Comparison of ENCODE assay signal across 20 cellular contexts in the genomic region with DNA sequence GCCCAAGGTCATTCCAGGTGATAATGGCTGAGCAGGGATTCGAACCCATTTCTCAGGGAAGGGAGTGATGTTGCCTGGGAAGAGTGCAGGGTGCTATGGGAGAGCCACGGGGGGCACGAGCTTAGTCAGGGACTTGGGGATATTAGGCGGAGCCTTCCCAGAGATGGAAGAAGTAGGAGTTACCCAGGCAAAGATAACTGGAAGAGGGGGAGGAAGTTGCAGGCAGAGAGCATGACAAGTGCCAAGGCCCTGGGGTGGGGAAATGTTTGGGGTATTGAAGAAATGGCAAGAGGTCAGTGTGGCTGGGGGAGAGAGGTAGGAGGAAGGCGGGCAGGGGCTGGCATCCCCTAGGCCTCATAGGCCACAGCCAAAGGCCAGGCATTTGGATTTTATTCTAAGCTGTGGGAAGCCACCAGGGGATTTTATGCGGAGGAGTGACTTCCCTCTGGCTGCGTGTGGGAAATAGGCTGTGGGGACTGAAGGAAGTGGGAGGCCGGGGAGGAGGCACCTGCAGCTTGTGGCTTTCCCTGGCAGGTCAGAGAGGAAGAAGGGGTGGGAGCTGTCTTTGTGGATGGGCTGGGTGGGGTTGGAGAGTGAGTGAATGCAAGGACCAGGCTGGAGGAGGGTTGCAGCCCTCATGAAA. TPM values are rescaled to one million over a fixed set of nuclear protein-coding genes. Genes with fewer than 3 reads are reported as not detected.
A peak's percentile ranks its signal among the peaks of the same experiment; 100 is the strongest.
DNase-seq lines count a peak whose midpoint lies in the region; ATAC-seq, FAIRE-seq and TF ChIP-seq lines count a peak whose summit lies in the region.
"Had no signal": no experiment of that assay in that cellular context is flagged by ENCODE, and none has a peak within 500 bp of the region (broad histone marks: within the 10 kb centered on the region; RNA-seq: fewer than 3 reads in every experiment).

No MANE protein-coding gene starts in this region.

- no peak overlapping the region for H3K4me3 ChIP-seq in heart right ventricle
- no peak overlapping the region for H3K4me3 ChIP-seq in right atrium auricular region
- no peak overlapping the region for H3K4me3 ChIP-seq in OCI-LY3 (ENCODE audit: low read length)
- no peak overlapping the region for H3K4me3 ChIP-seq in left ventricle myocardium inferior
- no peak overlapping the region for H3K4me3 ChIP-seq in upper lobe of right lung
- H3K4me3 ChIP-seq: ascending aorta, esophagus muscularis mucosa, mucosa of descending colon had no signal

- peak overlapping the region in 9 of 10 donors; percentile 3 to 77 (median 63) for H3K27ac ChIP-seq in heart right ventricle
- peak overlapping the region in 1 of 2 donors; percentile 33 for H3K27ac ChIP-seq in right atrium auricular region
- H3K27ac ChIP-seq in OCI-LY3 (ENCODE audit: low read length): no peak overlapping the region
- peak overlapping the region; percentile 59 for H3K27ac ChIP-seq in left ventricle myocardium inferior (replicated peaks)
- no peak overlapping the region for H3K27ac ChIP-seq in upper lobe of right lung
- H3K27ac ChIP-seq: ascending aorta, esophagus muscularis mucosa had no signal

- H3K9ac ChIP-seq in OCI-LY3 (ENCODE audit: low read length): no peak overlapping the region
- H3K9ac ChIP-seq: SK-N-SH had no signal

- 49 to 65% methylated on average over 8 of the region's 8 CpGs for WGBS in heart right ventricle, 2 donors

- no peaks in the 10 kb centered on the region for H3K9me3 Mint-ChIP-seq in HFFc6
- H3K9me3 Mint-ChIP-seq: stimulated activated naive CD8-positive, alpha-beta T cell treated with anti-CD3 and anti-CD28 coated beads, Interleukin-15, Interleukin-2, amounts not matched to agents 100 ng/mL and 50 ng/mL, for 24 hours had no signal

- H2AFZ ChIP-seq in OCI-LY3 (ENCODE audit: low read depth, low read length): no peak overlapping the region

- H3K4me1 Mint-ChIP-seq in HFFc6 (ENCODE audit: low read depth): peaks cover 8% of the 10 kb centered on the region

- no peaks in the 10 kb centered on the region for H3K79me2 ChIP-seq in OCI-LY3 (ENCODE audit: low read length)

- H3K36me3 Mint-ChIP-seq in HFFc6 (ENCODE audit: low read depth): no peaks in the 10 kb centered on the region

- no peak overlapping the region for H3K27ac Mint-ChIP-seq in HFFc6
- H3K27ac Mint-ChIP-seq: stimulated activated naive CD8-positive, alpha-beta T cell treated with anti-CD3 and anti-CD28 coated beads, Interleukin-15, Interleukin-2, amounts not matched to agents 100 ng/mL and 50 ng/mL, for 24 hours had no signal

- intact Hi-C loops in heart right ventricle (cut with DNase I): no loop called here
- intact Hi-C loops in left ventricle myocardium inferior (cut with micrococcal nuclease): no loop called here
- intact Hi-C loops in upper lobe of right lung (cut with DNase I): no loop called here

- H3K9me3 ChIP-seq in heart right ventricle (no peaks in the 10 kb centered on the region), right atrium auricular region (no peaks in the 10 kb centered on the region), OCI-LY3 (ENCODE audit: insufficient read depth, low read length) (no peaks in the 10 kb centered on the region), left ventricle myocardium inferior (replicated peaks) (no peaks in the 10 kb centered on the region), upper lobe of right lung (no peaks in the 10 kb centered on the region)
- H3K9me3 ChIP-seq: ascending aorta, esophagus muscularis mucosa, mucosa of descending colon, SK-N-SH had no signal

- peak overlapping the region; percentile 33 for H3K4me2 ChIP-seq in OCI-LY3 (ENCODE audit: low read length)
- H3K4me2 ChIP-seq: SK-N-SH had no signal

- no peaks in the 10 kb centered on the region for H3K36me3 ChIP-seq in heart right ventricle
- no peaks in the 10 kb centered on the region for H3K36me3 ChIP-seq in right atrium auricular region
- H3K36me3 ChIP-seq in OCI-LY3 (replicated peaks; ENCODE audit: low read depth, low read length): no peaks in the 10 kb centered on the region
- H3K36me3 ChIP-seq in left ventricle myocardium inferior: no peaks in the 10 kb centered on the region
- no peaks in the 10 kb centered on the region for H3K36me3 ChIP-seq in upper lobe of right lung
- H3K36me3 ChIP-seq: ascending aorta, esophagus muscularis mucosa had no signal

- H4K20me1 ChIP-seq in OCI-LY3 (ENCODE audit: insufficient read depth, low read length): no peaks in the 10 kb centered on the region

- DNase-seq in heart right ventricle (peak in 1 of 2 donors; percentile 62), right atrium auricular region (ENCODE audit: low spot score) (no peak), left ventricle myocardium inferior (no peak), upper lobe of right lung (no peak), HFFc6 (no peak), H54 (ENCODE audit: insufficient read length, low spot score) (no peak), HK-2 (ENCODE audit: unreplicated experiment) (no peak)
- DNase-seq: activated gamma-delta T cell treated with Interleukin-2 at 50 U/mL for 16 hours; glutamatergic neuron; mucosa of descending colon; NCI-H187; NCI-H446 treated with DMSO at 0.1 percent for 48 hours; OCI-M1; SK-N-SH; stimulated activated CD4-positive, alpha-beta T cell treated with anti-CD3 and anti-CD28 coated beads, Interleukin-12 subunit alpha, Interleukin-12 subunit beta, amount 100 ng/mL, for 4 hours had no signal

- ATAC-seq in heart right ventricle (peak; percentile 38 to 91 (median 78)), upper lobe of right lung (peak; percentile 33)
- ATAC-seq: mucosa of descending colon had no signal

- peaks cover 2% of the 10 kb centered on the region for H3K27me3 Mint-ChIP-seq in HFFc6 (ENCODE audit: insufficient read depth)

- no peak for TF ChIP-seq POLR2A in H54 (IDR thresholded peaks at IDR 0.05; ENCODE audit: low read depth, low read length)

- no peak overlapping the region for H3K4me3 Mint-ChIP-seq in HFFc6
- H3K4me3 Mint-ChIP-seq: stimulated activated naive CD8-positive, alpha-beta T cell treated with anti-CD3 and anti-CD28 coated beads, Interleukin-15, Interleukin-2, amounts not matched to agents 100 ng/mL and 50 ng/mL, for 24 hours had no signal

- no peak for TF ChIP-seq CTCF in heart right ventricle (IDR thresholded peaks at IDR 0.05)
- TF ChIP-seq CTCF in right atrium auricular region (IDR thresholded peaks at IDR 0.05): no peak
- no peak for TF ChIP-seq CTCF in OCI-LY3 (IDR thresholded peaks at IDR 0.05; ENCODE audit: low read depth, low read length)
- TF ChIP-seq CTCF in left ventricle myocardium inferior (IDR thresholded peaks at IDR 0.05; ENCODE audit: borderline replicate concordance): no peak
- no peak for TF ChIP-seq CTCF in upper lobe of right lung (IDR thresholded peaks at IDR 0.05)
- no peak for TF ChIP-seq CTCF in HFFc6 (IDR thresholded peaks at IDR 0.05)

- H3K27me3 ChIP-seq in heart right ventricle: peaks cover 0 to 11% (median 0%) of the 10 kb centered on the region in 7 donors
- H3K27me3 ChIP-seq in right atrium auricular region: no peaks in the 10 kb centered on the region
- no peaks in the 10 kb centered on the region for H3K27me3 ChIP-seq in OCI-LY3 (ENCODE audit: low read depth, low read length)
- H3K27me3 ChIP-seq in left ventricle myocardium inferior (ENCODE audit: low read depth): peaks cover 4% of the 10 kb centered on the region
- no peaks in the 10 kb centered on the region for H3K27me3 ChIP-seq in upper lobe of right lung
- H3K27me3 ChIP-seq: ascending aorta had no signal

- H3K4me1 ChIP-seq in heart right ventricle: peaks cover 0 to 52% (median 34%) of the 10 kb centered on the region in 9 donors
- H3K4me1 ChIP-seq in right atrium auricular region: peaks cover 0 to 18% of the 10 kb centered on the region in 2 donors
- peaks cover 37% of the 10 kb centered on the region for H3K4me1 ChIP-seq in OCI-LY3 (ENCODE audit: low read length)
- H3K4me1 ChIP-seq in left ventricle myocardium inferior: peaks cover 39% of the 10 kb centered on the region
- H3K4me1 ChIP-seq in upper lobe of right lung: peaks cover 6% of the 10 kb centered on the region

- FAIRE-seq in H54 (lab: Jason Lieb, UNC): no peak
- FAIRE-seq: islet of Langerhans had no signal

RNA-seq across cellular contexts. Expression of a gene that starts 22.7 kb away (rescaled TPM):
- total RNA-seq in heart right ventricle (1 to 10 TPM in 8 of 10 donors, under 1 TPM in 2; 0.59 to 7.6 (median 2.8) TPM), right atrium auricular region (1 to 10 TPM; 4.3 to 4.4 TPM), left ventricle myocardium inferior (0.69 TPM), upper lobe of right lung (10.6 TPM)
- polyA plus RNA-seq in heart right ventricle: 1 to 10 TPM; 1.8 to 3.2 TPM
- total RNA-seq in HFFc6 (2021; fragmentation: NEBNext Ultra II Directional; extraction: Animal tissue kit (Norgen Biotek cat#: 25700)): 1 to 10 TPM; 4.7 to 6.8 (median 5.2) TPM

Comparison
In these comparisons a context has a peak if more than half of its experiments do, and no peak if none do; other contexts are left out.
1. H3K27ac ChIP-seq: peak in heart right ventricle (9 of 10) and left ventricle myocardium inferior (single experiment); none in OCI-LY3 (single experiment) and upper lobe of right lung (single experiment).